ENCODE assay signal across 8 cellular contexts in genomic region chr2:13193900-13194299, GRCh38.
A peak's percentile ranks its signal among the peaks of the same experiment; 100 is the strongest.
DNase-seq lines count a peak whose midpoint lies in the region; ATAC-seq and FAIRE-seq lines count a peak whose summit lies in the region.

No MANE protein-coding gene starts in this region.

- intact Hi-C loops in left cardiac atrium (cut with DNase I) = no loop called here

- DNase-seq in EL = peak; percentile 12
- DNase-seq in HTR-8/SVneo (ENCODE audit: insufficient read length, low spot score) = peak; percentile 8
- DNase-seq in RKO (ENCODE audit: low spot score) = peak; percentile 60
- peak; percentile 25 for DNase-seq in iPS DF 4.7 (ENCODE audit: extremely low read depth, low spot score)
- DNase-seq in activated naive CD4-positive, alpha-beta T cell treated with Interleukin-2 at 50 U/mL for 16 hours = no peak
- DNase-seq in effector CD8-positive, alpha-beta T cell (lab: John Stamatoyannopoulos, UW) = no peak
- no peak for DNase-seq in left cardiac atrium

- ATAC-seq in GM19467 (IDR thresholded peaks at IDR 0.05; ENCODE audit: unreplicated experiment) (peak; percentile 76), left cardiac atrium (no peak)

- no peak for FAIRE-seq in HTR-8/SVneo (lab: Jason Lieb, UNC)

Comparison
In these comparisons a context has a peak if more than half of its experiments do, and no peak if none do; other contexts are left out.
1. DNase-seq: peak in EL (single experiment), HTR-8/SVneo (single experiment), RKO (single experiment) and iPS DF 4.7 (single experiment); none in activated naive CD4-positive, alpha-beta T cell treated with Interleukin-2 at 50 U/mL for 16 hours (single experiment), effector CD8-positive, alpha-beta T cell (single experiment) and left cardiac atrium (single experiment).